8 cellular contexts compared by ENCODE assay signal in genomic region chr12:76455582-76456345, GRCh38.
A peak's percentile ranks its signal among the peaks of the same experiment; 100 is the strongest.
DNase-seq lines count a peak whose midpoint lies in the region; ATAC-seq and TF ChIP-seq lines count a peak whose summit lies in the region.

No MANE protein-coding gene starts in this region.

- no peak overlapping the region for H3K4me2 ChIP-seq in Loucy (ENCODE audit: low read depth, low read length, poor library complexity, severe bottlenecking)

- no peaks in the 10 kb centered on the region for H3F3A ChIP-seq in Loucy (ENCODE audit: low read depth)

- H2AFZ ChIP-seq in Loucy (ENCODE audit: low read length): no peak overlapping the region

- H4K20me1 ChIP-seq in Loucy (ENCODE audit: insufficient read depth, low read length, poor library complexity, severe bottlenecking): peaks cover 10% of the 10 kb centered on the region

- TF ChIP-seq CTCF in GM12874 (IDR thresholded peaks at IDR 0.05; ENCODE audit: insufficient read depth, low read depth, low read length): peak; percentile 39
- TF ChIP-seq CTCF in Loucy (conservative IDR thresholded peaks at IDR 0.05; ENCODE audit: low read length): peak; percentile 74

- no peaks in the 10 kb centered on the region for H3K9me3 ChIP-seq in Loucy (ENCODE audit: insufficient read depth, low read depth, low read length)

- no peaks in the 10 kb centered on the region for H3K9me2 ChIP-seq in Loucy (replicated peaks; ENCODE audit: low read depth, low read length)

- H3K4me1 ChIP-seq in Loucy (ENCODE audit: insufficient read depth, low read length, poor library complexity, severe bottlenecking): no peaks in the 10 kb centered on the region

- no peak overlapping the region for H3K9ac ChIP-seq in Loucy (ENCODE audit: low read depth, low read length, poor library complexity, severe bottlenecking)

- no peaks in the 10 kb centered on the region for H3K27me3 ChIP-seq in Loucy (ENCODE audit: insufficient read depth, low read length, poor library complexity, severe bottlenecking)

- DNase-seq in AG08395 (ENCODE audit: low spot score): peak; percentile 80
- peak; percentile 34 for DNase-seq in SHP77 treated with DMSO at 0.1 percent for 48 hours (lab: John Stamatoyannopoulos, UW)
- peak; percentile 90 for DNase-seq in dermis blood vessel endothelial cell
- DNase-seq in medulla oblongata (ENCODE audit: extremely low spot score): peak; percentile 50
- no peak for DNase-seq in UCSD-AML1 (lab: John Stamatoyannopoulos, UW; ENCODE audit: unreplicated experiment)

- ATAC-seq in HG02571 (IDR thresholded peaks at IDR 0.05; ENCODE audit: unreplicated experiment): peak; percentile 96

- H3K4me3 ChIP-seq in Loucy (ENCODE audit: low read length, poor library complexity, severe bottlenecking): no peak overlapping the region

- H3K36me3 ChIP-seq in Loucy (ENCODE audit: insufficient read depth, low read length): peaks cover 2% of the 10 kb centered on the region; the same call in 1 of the 2 replicates

- H3K79me2 ChIP-seq in Loucy (ENCODE audit: insufficient read depth, low read length): 0 out of 2 replicates have a peak, but pooled peaks cover under 1% of the 10 kb centered on the region
